Comparison of ENCODE assay signal across 10 cellular contexts in the genomic region with DNA sequence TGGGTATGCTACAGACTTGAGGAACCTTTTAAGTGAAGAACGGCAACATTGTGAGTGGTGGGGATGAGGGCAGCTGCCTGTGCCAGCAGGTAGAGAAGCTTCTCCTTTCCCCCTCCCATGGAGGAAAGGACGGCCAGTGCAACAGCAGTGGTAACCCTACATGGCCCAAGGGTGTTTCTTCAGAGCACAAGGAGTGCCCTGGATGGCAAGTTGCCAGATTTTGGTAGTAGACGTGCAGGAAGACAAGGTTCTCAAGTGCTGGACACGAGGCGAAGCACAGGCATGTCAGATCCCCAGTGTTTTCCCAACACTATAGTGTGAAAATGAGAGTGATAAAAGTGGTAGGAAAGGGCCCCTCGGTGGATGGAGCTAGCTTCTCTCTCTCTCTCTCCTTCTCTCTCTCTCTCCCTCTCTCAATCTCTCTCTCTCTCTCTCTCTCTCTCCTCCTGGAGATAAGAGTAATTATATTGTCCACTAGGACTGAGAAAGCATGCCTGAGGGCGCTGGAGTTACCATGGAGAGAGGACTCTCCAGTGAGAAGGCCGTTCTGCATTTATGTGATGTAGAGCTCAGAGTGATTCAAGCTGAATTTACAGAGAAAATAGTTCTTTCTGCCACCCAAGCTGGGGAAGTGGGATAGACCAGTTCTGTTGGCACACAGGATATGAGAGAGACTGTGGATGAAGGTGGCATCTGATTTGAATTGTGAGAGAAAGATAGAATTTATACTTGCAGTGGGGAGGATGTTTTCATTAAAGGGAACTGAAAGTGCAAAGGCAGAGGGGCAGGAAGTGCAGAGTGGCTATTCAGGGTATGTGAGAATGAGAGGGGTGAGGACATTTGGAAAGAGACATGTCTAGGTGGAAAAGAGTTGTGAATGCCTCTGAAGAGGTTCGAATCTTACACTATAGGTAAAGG. TPM values are rescaled to one million over a fixed set of nuclear protein-coding genes. Genes with fewer than 3 reads are reported as not detected.
DNase-seq lines count a peak whose midpoint lies in the region; ATAC-seq and TF ChIP-seq lines count a peak whose summit lies in the region.
"Had no signal": no experiment of that assay in that cellular context is flagged by ENCODE, and none has a peak within 500 bp of the region (broad histone marks: within the 10 kb centered on the region; RNA-seq: fewer than 3 reads in every experiment).

No MANE protein-coding gene starts in this region.

- DNase-seq in activated B cell treated with CpG ODN at 0.5 μM for 24 hours (no peak), activated gamma-delta T cell (lab: John Stamatoyannopoulos, UW) (no peak), NCI-H2081 (lab: John Stamatoyannopoulos, UW) (no peak), NCI-H345 treated with DMSO at 0.1 percent for 48 hours (lab: John Stamatoyannopoulos, UW; ENCODE audit: unreplicated experiment) (no peak), left cardiac atrium (no peak)
- DNase-seq: DND-41 had no signal

- CTCF ChIA-PET in activated B cell treated with CpG ODN at 0.5 μM for 24 hours (lab: Charles Lee): no interaction called here

- H3K36me3 ChIP-seq in BLaER1 treated with 17β-estradiol and CSF1 and Interleukin-3, amounts not matched to agents 10 nM and 100 nM: no peaks in the 10 kb centered on the region

- peaks cover 17 to 29% (median 23%) of the 10 kb centered on the region in 10 experiments for H3K4me1 ChIP-seq in BLaER1 treated with 17β-estradiol and CSF1 and Interleukin-3, amounts not matched to agents 10 nM and 100 nM

- no peaks in the 10 kb centered on the region for H3K9me3 ChIP-seq in BLaER1 treated with 17β-estradiol and CSF1 and Interleukin-3, amounts not matched to agents 10 nM and 100 nM (replicated peaks in 1 of 11)

- no peaks in the 10 kb centered on the region for H4K20me1 ChIP-seq in BLaER1 treated with 17β-estradiol and CSF1 and Interleukin-3, amounts not matched to agents 10 nM and 100 nM

- POLR2A ChIA-PET in activated B cell treated with CpG ODN at 0.5 μM for 24 hours (lab: Charles Lee): no interaction called here

- intact Hi-C loops in activated B cell treated with CpG ODN at 0.5 μM for 24 hours (cut with micrococcal nuclease) (no loop called here), left cardiac atrium (cut with DNase I) (no loop called here)

- H3K4me3 ChIP-seq in BLaER1 treated with 17β-estradiol and CSF1 and Interleukin-3, amounts not matched to agents 10 nM and 100 nM: peak overlapping the region in 1 of 10 experiments; percentile 12; a peak in 1 of 20 replicates

- H3K9me3 Mint-ChIP-seq in activated B cell treated with CpG ODN at 0.5 μM for 24 hours: no peaks in the 10 kb centered on the region
- H3K9me3 Mint-ChIP-seq: T-helper 1 cell treated with Interleukin-12 subunit alpha and Interleukin-12 subunit beta and Interleukin-4 antibody, amounts not matched to agents 30 μg/mL and 1 μg/mL, for 36 hours had no signal

- no peak for TF ChIP-seq CTCF in activated B cell treated with CpG ODN at 0.5 μM for 24 hours (IDR thresholded peaks at IDR 0.05)

- H3K4me1 Mint-ChIP-seq in activated B cell treated with CpG ODN at 0.5 μM for 24 hours: peaks cover 22% of the 10 kb centered on the region

- no peaks in the 10 kb centered on the region for H3K36me3 Mint-ChIP-seq in activated B cell treated with CpG ODN at 0.5 μM for 24 hours (ENCODE audit: low read depth)

- H3K27ac ChIP-seq in BLaER1 treated with 17β-estradiol and CSF1 and Interleukin-3, amounts not matched to agents 10 nM and 100 nM: peak overlapping the region in 7 of 11 experiments; percentile 12 to 59 (median 33); a peak in 11 of 22 replicates

- no peaks in the 10 kb centered on the region for H3K27me3 ChIP-seq in BLaER1 treated with 17β-estradiol and CSF1 and Interleukin-3, amounts not matched to agents 10 nM and 100 nM

- H3K4me3 Mint-ChIP-seq in activated B cell treated with CpG ODN at 0.5 μM for 24 hours: peak overlapping the region; percentile 55
- H3K4me3 Mint-ChIP-seq: T-helper 1 cell treated with Interleukin-12 subunit alpha and Interleukin-12 subunit beta and Interleukin-4 antibody, amounts not matched to agents 30 μg/mL and 1 μg/mL, for 36 hours had no signal

- ATAC-seq in GM19397 (IDR thresholded peaks at IDR 0.05; ENCODE audit: unreplicated experiment) (peak; percentile 96), HG03175 (IDR thresholded peaks at IDR 0.05; ENCODE audit: unreplicated experiment) (peak; percentile 99), activated B cell treated with CpG ODN at 0.5 μM for 24 hours (ENCODE audit: low read depth) (peak; percentile 82), left cardiac atrium (no peak)

- H3K4me2 ChIP-seq in BLaER1 treated with 17β-estradiol and CSF1 and Interleukin-3, amounts not matched to agents 10 nM and 100 nM: peak overlapping the region; percentile 55 to 87 (median 68)

- H3K27me3 Mint-ChIP-seq in activated B cell treated with CpG ODN at 0.5 μM for 24 hours: no peaks in the 10 kb centered on the region

- peak overlapping the region; percentile 1 for H3K27ac Mint-ChIP-seq in activated B cell treated with CpG ODN at 0.5 μM for 24 hours
- H3K27ac Mint-ChIP-seq: T-helper 1 cell treated with Interleukin-12 subunit alpha and Interleukin-12 subunit beta and Interleukin-4 antibody, amounts not matched to agents 30 μg/mL and 1 μg/mL, for 36 hours had no signal

- peak overlapping the region in 2 of 11 experiments; percentile 22 to 31; a peak in 1 of 22 replicates for H3K9ac ChIP-seq in BLaER1 treated with 17β-estradiol and CSF1 and Interleukin-3, amounts not matched to agents 10 nM and 100 nM

RNA-seq across cellular contexts. Expression of gene TRPC3, which starts 25.6 kb away (rescaled TPM):
- total RNA-seq in activated B cell treated with CpG ODN at 0.5 μM for 24 hours: not detected in 2 replicates
- total RNA-seq in left cardiac atrium: under 1 TPM; 0.15 to 0.99 TPM

Comparison
In these comparisons a context has a peak if more than half of its experiments do, and no peak if none do; other contexts are left out.
1. ATAC-seq: peak in GM19397 (single experiment), HG03175 (single experiment) and activated B cell treated with CpG ODN at 0.5 μM for 24 hours (single experiment); none in left cardiac atrium (0 of 2).